Comparison of ENCODE assay signal across 18 cellular contexts in the genomic region with DNA sequence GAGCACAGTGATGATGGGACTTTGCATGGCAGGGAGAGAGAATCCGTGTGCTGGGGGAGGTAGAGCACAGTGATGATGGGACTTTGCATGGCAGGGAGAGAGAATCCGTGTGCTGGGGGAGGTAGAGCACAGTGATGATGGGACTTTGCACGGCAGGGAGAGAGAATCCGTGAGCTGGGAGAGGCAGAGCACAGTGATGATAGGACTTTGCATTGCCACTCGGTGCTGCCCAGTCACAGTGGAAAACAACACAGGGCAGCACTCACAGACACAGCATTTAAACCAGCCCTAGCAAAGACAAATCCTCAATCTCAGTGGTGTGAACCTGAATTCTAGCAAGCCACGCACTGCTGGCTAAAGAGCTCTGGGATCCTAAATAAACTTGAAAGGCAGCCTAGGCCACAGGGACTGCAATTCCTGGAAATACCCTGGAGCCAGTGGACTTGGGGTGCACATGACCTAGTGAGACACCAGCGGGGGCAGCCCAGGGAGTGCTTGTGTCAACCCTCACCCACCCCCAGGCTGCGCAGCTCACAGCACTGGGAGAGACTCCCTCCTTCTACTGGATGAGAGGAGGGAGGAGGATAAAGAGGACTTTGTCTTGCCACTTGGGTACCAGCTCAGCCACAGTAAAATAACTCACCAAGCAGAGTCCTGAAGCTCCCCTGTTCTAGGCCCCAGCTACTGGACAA. TPM values are rescaled to one million over a fixed set of nuclear protein-coding genes. Genes with fewer than 3 reads are reported as not detected.
DNase-seq lines count a peak whose midpoint lies in the region; ATAC-seq and TF ChIP-seq lines count a peak whose summit lies in the region.
"Had no signal": no experiment of that assay in that cellular context is flagged by ENCODE, and none has a peak within 500 bp of the region (broad histone marks: within the 10 kb centered on the region; RNA-seq: fewer than 3 reads in every experiment).

No MANE protein-coding gene starts in this region.

- H3K27me3 Mint-ChIP-seq in endodermal cell (ENCODE audit: insufficient read depth) (peaks cover 4% of the 10 kb centered on the region), neural crest cell (ENCODE audit: low read depth) (no peaks in the 10 kb centered on the region)
- no peaks in the 10 kb centered on the region for H3K27me3 Mint-ChIP-seq in effector memory CD8-positive, alpha-beta T cell
- H3K27me3 Mint-ChIP-seq in activated T-helper 2 cell treated with anti-CD3 and anti-CD28 coated beads, Interferon-gamma antibody, Interleukin-2, Interleukin-4, amounts not matched to agents 10 μg/mL and 5 μg/mL and 100 μg/mL, durations not matched to agents 14 hours and 24 hours and 36 hours (ENCODE audit: low read depth): no peaks in the 10 kb centered on the region

- TF ChIP-seq CTCF in HCT116 (IDR thresholded peaks at IDR 0.05 in 2 of 3, conservative IDR thresholded peaks at IDR 0.05 in 1 of 3; ENCODE audit: borderline replicate concordance in 1 of 3, insufficient read depth in 1 of 3, low read depth in 2 of 3, low read length in 2 of 3) (no peak), endodermal cell (conservative IDR thresholded peaks at IDR 0.05) (no peak), neural crest cell (conservative IDR thresholded peaks at IDR 0.05) (no peak), spleen (IDR thresholded peaks at IDR 0.05 in 8 of 11, conservative IDR thresholded peaks at IDR 0.05 in 3 of 11) (no peak)

- POLR2A ChIA-PET in HCT116 (lab: Charles Lee): no interaction called here

- H3K79me2 ChIP-seq in HCT116 (ENCODE audit: insufficient read depth, low read length): no peaks in the 10 kb centered on the region

- no peaks in the 10 kb centered on the region for H3K9me3 ChIP-seq in HCT116 (ENCODE audit: control insufficient read depth in 1 of 2, insufficient read depth in 1 of 2, low read depth in 1 of 2, low read length in 2 of 2)
- H3K9me3 ChIP-seq in endodermal cell (ENCODE audit: control insufficient read depth, low read length): peaks cover 21% of the 10 kb centered on the region
- H3K9me3 ChIP-seq in spleen: no peaks in the 10 kb centered on the region

- no peak overlapping the region for H3K27ac Mint-ChIP-seq in endodermal cell
- H3K27ac Mint-ChIP-seq in neural crest cell (ENCODE audit: unreplicated experiment): peak overlapping the region; percentile 14
- H3K27ac Mint-ChIP-seq in effector memory CD8-positive, alpha-beta T cell: no peak overlapping the region
- no peak overlapping the region for H3K27ac Mint-ChIP-seq in activated T-helper 2 cell treated with anti-CD3 and anti-CD28 coated beads, Interferon-gamma antibody, Interleukin-2, Interleukin-4, amounts not matched to agents 10 μg/mL and 5 μg/mL and 100 μg/mL, durations not matched to agents 14 hours and 24 hours and 36 hours

- ATAC-seq in HCT116: 0 out of 2 replicates have a peak, but pooled peaks have one; percentile 14
- ATAC-seq in effector memory CD8-positive, alpha-beta T cell (replicated peaks): no peak

- CTCF ChIA-PET in HCT116 (lab: Charles Lee): no interaction called here

- peaks cover 8% of the 10 kb centered on the region for H3K4me1 Mint-ChIP-seq in endodermal cell
- H3K4me1 Mint-ChIP-seq in neural crest cell: peaks cover 16% of the 10 kb centered on the region
- H3K4me1 Mint-ChIP-seq in effector memory CD8-positive, alpha-beta T cell (ENCODE audit: low read depth in 2 of 2): no peaks in the 10 kb centered on the region
- H3K4me1 Mint-ChIP-seq in activated T-helper 2 cell treated with anti-CD3 and anti-CD28 coated beads, Interferon-gamma antibody, Interleukin-2, Interleukin-4, amounts not matched to agents 10 μg/mL and 5 μg/mL and 100 μg/mL, durations not matched to agents 14 hours and 24 hours and 36 hours (ENCODE audit: low read depth): no peaks in the 10 kb centered on the region

- H3K4me3 Mint-ChIP-seq in endodermal cell (no peak overlapping the region), neural crest cell (no peak overlapping the region)
- no peak overlapping the region for H3K4me3 Mint-ChIP-seq in effector memory CD8-positive, alpha-beta T cell
- no peak overlapping the region for H3K4me3 Mint-ChIP-seq in activated T-helper 2 cell treated with anti-CD3 and anti-CD28 coated beads, Interferon-gamma antibody, Interleukin-2, Interleukin-4, amounts not matched to agents 10 μg/mL and 5 μg/mL and 100 μg/mL, durations not matched to agents 14 hours and 24 hours and 36 hours (ENCODE audit: low read depth)

- TF ChIP-seq RAD21 in HCT116 (IDR thresholded peaks at IDR 0.05; ENCODE audit: low read depth): no peak

- H4K20me1 ChIP-seq in HCT116 (ENCODE audit: insufficient read depth): no peaks in the 10 kb centered on the region

- H3K27ac ChIP-seq in HCT116 (ENCODE audit: low read depth, low read length) (no peak overlapping the region), endodermal cell (ENCODE audit: low read depth, low read length) (no peak overlapping the region), spleen (no peak overlapping the region)

- no peak overlapping the region for H3K4me2 ChIP-seq in HCT116 (ENCODE audit: low read length)

- no peak overlapping the region for H2AFZ ChIP-seq in HCT116 (ENCODE audit: low read depth, low read length, poor library complexity, severe bottlenecking)

- H3K4me3 ChIP-seq in HCT116 (replicated peaks in 1 of 2; ENCODE audit: low read depth in 1 of 2, low read length in 2 of 2): no peak overlapping the region
- no peak overlapping the region for H3K4me3 ChIP-seq in endodermal cell (ENCODE audit: low read length)
- no peak overlapping the region for H3K4me3 ChIP-seq in spleen

- BruUV-seq in HCT116 (replicated peaks; lab: Mats Ljungman, UMichigan): no TSS peak

- 93% methylated on average over 3 to 8 of the region's 8 CpGs for WGBS in endodermal cell (ENCODE audit: insufficient coverage in 1 of 2, insufficient read length in 1 of 2), 2 experiments
- WGBS in spleen, 5 donors: 80 to 94% (median 90%) methylated on average over 8 of the region's 8 CpGs

- in situ Hi-C loops in KBM-7 (cut with MboI; ENCODE audit: low pct_unique_long_range_greater_than_20kb, low sequenced_read_pairs): no loop called here

- H3K9me3 Mint-ChIP-seq in endodermal cell: peaks cover 20% of the 10 kb centered on the region
- H3K9me3 Mint-ChIP-seq in neural crest cell: no peaks in the 10 kb centered on the region
- no peaks in the 10 kb centered on the region for H3K9me3 Mint-ChIP-seq in effector memory CD8-positive, alpha-beta T cell
- H3K9me3 Mint-ChIP-seq in activated T-helper 2 cell treated with anti-CD3 and anti-CD28 coated beads, Interferon-gamma antibody, Interleukin-2, Interleukin-4, amounts not matched to agents 10 μg/mL and 5 μg/mL and 100 μg/mL, durations not matched to agents 14 hours and 24 hours and 36 hours: no peaks in the 10 kb centered on the region

- H3K36me3 Mint-ChIP-seq in endodermal cell (ENCODE audit: low read depth) (peaks cover 24% of the 10 kb centered on the region), neural crest cell (ENCODE audit: low read depth) (peaks cover 10% of the 10 kb centered on the region)
- H3K36me3 Mint-ChIP-seq in effector memory CD8-positive, alpha-beta T cell (ENCODE audit: insufficient read depth): no peaks in the 10 kb centered on the region
- peaks cover 2% of the 10 kb centered on the region for H3K36me3 Mint-ChIP-seq in activated T-helper 2 cell treated with anti-CD3 and anti-CD28 coated beads, Interferon-gamma antibody, Interleukin-2, Interleukin-4, amounts not matched to agents 10 μg/mL and 5 μg/mL and 100 μg/mL, durations not matched to agents 14 hours and 24 hours and 36 hours (ENCODE audit: low read depth)

- H3K4me1 ChIP-seq in HCT116 (ENCODE audit: control insufficient read depth in 1 of 2, insufficient read depth in 2 of 2, low read length in 2 of 2) (no peaks in the 10 kb centered on the region), endodermal cell (ENCODE audit: control insufficient read depth, insufficient read depth, low read length) (no peaks in the 10 kb centered on the region), spleen (no peaks in the 10 kb centered on the region)

- H3K9ac ChIP-seq in HCT116 (ENCODE audit: low read length) (no peak overlapping the region), endodermal cell (ENCODE audit: extremely low read depth, low read length, poor library complexity, severe bottlenecking) (no peak overlapping the region)

- H3K36me3 ChIP-seq in HCT116 (ENCODE audit: control insufficient read depth in 1 of 2, insufficient read depth in 2 of 2, low read length in 2 of 2): no peaks in the 10 kb centered on the region
- peaks cover 8% of the 10 kb centered on the region for H3K36me3 ChIP-seq in endodermal cell (ENCODE audit: control insufficient read depth, insufficient read depth, low read length)
- no peaks in the 10 kb centered on the region for H3K36me3 ChIP-seq in spleen

- RAD21 ChIA-PET in HCT116 (lab: Charles Lee; ENCODE audit: low non-redundant PET in 1 of 2, low total read pairs in 2 of 2, uncharacterized antibody in 2 of 2, unreplicated experiment in 2 of 2): no interaction called here

- intact Hi-C loops in HCT116 (cut with micrococcal nuclease) (no loop called here), spleen (cut with DNase I; ENCODE audit: low total_unique reads) (no loop called here)
- intact Hi-C loops in activated T-helper 2 cell treated with anti-CD3 and anti-CD28 coated beads, Interferon-gamma antibody, Interleukin-2, Interleukin-4, amounts not matched to agents 10 μg/mL and 5 μg/mL and 100 μg/mL, durations not matched to agents 14 hours and 24 hours and 36 hours (cut with micrococcal nuclease): no loop called here

- no peak for TF ChIP-seq POLR2A in HCT116 (IDR thresholded peaks at IDR 0.05; ENCODE audit: borderline replicate concordance, extremely low read depth, insufficient read depth, insufficient read length)
- TF ChIP-seq POLR2A in spleen (IDR thresholded peaks at IDR 0.05): no peak

- no peaks in the 10 kb centered on the region for H3K27me3 ChIP-seq in HCT116 (ENCODE audit: insufficient read depth, low read length)
- no peaks in the 10 kb centered on the region for H3K27me3 ChIP-seq in endodermal cell (ENCODE audit: control insufficient read depth, insufficient read depth, low read length, poor library complexity, severe bottlenecking)
- no peaks in the 10 kb centered on the region for H3K27me3 ChIP-seq in spleen (replicated peaks in 1 of 7)

- DNase-seq in HCT116 (ENCODE audit: low read depth, low spot score) (no peak), endodermal cell (peak; percentile 30), neural crest cell (ENCODE audit: low read depth, low spot score) (no peak), superior temporal gyrus (ENCODE audit: extremely low spot score) (peak; percentile 50), KBM-7 (no peak), spleen (no peak)
- no peak for DNase-seq in effector memory CD8-positive, alpha-beta T cell
- no peak for DNase-seq in activated T-helper 2 cell treated with anti-CD3 and anti-CD28 coated beads, Interferon-gamma antibody, Interleukin-2, Interleukin-4, amounts not matched to agents 10 μg/mL and 5 μg/mL and 100 μg/mL, durations not matched to agents 14 hours and 24 hours and 36 hours (ENCODE audit: low spot score)
- DNase-seq: ACHN, AML-193, Calu3, MV-4-11, NCI-H1436, NCI-H2029, NCI-H2171, NCI-H446 treated with DMSO at 0.1 percent for 48 hours, NCI-H748 treated with DMSO at 0.1 percent for 48 hours, RPMI8226 had no signal

- H3K9me2 ChIP-seq in HCT116 (ENCODE audit: insufficient read depth): no peaks in the 10 kb centered on the region

RNA-seq across cellular contexts. Expression of gene TNK2, which starts 23.4 kb away (rescaled TPM):
- 55.1 TPM for total RNA-seq in HCT116 (2021; ENCODE audit: unreplicated experiment)
- 34.0 and 40.3 TPM in 2 replicates for polyA plus RNA-seq in HCT116 (2012)
- total RNA-seq in endodermal cell: 10 to 100 TPM; 53.2 to 85.7 TPM
- 34.8 TPM for polyA plus RNA-seq in endodermal cell (2013, experiment 1 of 2)
- polyA plus RNA-seq in endodermal cell (2013, experiment 2 of 2): 29.4 TPM
- 46.3 and 54.9 TPM in 2 replicates for total RNA-seq in neural crest cell
- total RNA-seq in activated T-helper 2 cell treated with anti-CD3 and anti-CD28 coated beads, Interferon-gamma antibody, Interleukin-2, Interleukin-4, amounts not matched to agents 10 μg/mL and 5 μg/mL and 100 μg/mL, durations not matched to agents 14 hours and 24 hours and 36 hours: 122 and 123 TPM in 2 replicates
- 100 to 1,000 TPM in 2 of 7 donors, 10 to 100 TPM in 5; 34.4 to 104 (median 81.4) TPM for total RNA-seq in spleen
- polyA plus RNA-seq in spleen: 10 to 100 TPM; 30.6 to 86.4 (median 71.0) TPM

Comparison
In these comparisons a context has a peak if more than half of its experiments do, and no peak if none do; other contexts are left out.
1. DNase-seq: peak in endodermal cell (single experiment) and superior temporal gyrus (single experiment); none in HCT116 (single experiment), neural crest cell (single experiment), KBM-7 (single experiment), effector memory CD8-positive, alpha-beta T cell (0 of 3), activated T-helper 2 cell treated with anti-CD3 and anti-CD28 coated beads, Interferon-gamma antibody, Interleukin-2, Interleukin-4, amounts not matched to agents 10 μg/mL and 5 μg/mL and 100 μg/mL, durations not matched to agents 14 hours and 24 hours and 36 hours (single experiment) and spleen (single experiment).